1 cellular context compared by ENCODE assay signal in the genomic region with DNA sequence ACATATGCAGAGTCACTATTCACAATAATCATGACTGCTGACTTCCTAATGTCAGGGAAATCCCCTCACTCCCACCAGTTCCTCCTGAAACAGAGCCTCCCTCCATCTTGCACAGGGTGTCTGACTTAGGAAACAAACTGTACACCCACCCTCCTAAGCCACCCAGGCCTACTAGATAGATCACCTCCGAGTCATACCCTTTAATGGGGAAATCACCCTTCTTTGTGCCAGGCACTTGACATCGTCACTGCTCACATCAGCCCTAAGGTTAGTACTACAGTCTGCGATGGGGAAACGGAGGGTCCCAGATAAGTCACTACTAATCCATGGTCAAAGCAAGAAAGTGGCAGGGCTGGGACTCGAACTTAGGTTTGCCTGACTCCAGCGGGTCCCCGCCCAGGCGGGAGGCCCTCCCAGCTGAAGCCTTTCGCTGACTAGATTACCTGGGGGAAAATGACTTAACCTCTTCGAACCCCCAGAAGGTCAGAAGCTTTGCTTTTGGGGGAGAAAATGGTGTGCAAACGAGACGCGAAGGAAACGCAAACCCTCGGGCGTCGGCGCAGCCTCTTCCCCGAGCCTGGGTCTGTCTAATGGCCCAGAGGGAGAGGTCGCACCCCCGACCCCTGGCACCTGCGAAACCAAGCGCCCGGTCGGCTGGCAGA.
TF ChIP-seq lines count a peak whose summit lies in the region.

No MANE protein-coding gene starts in this region.

TF ChIP-seq in GM12878, 131 proteins besides CTCF, POLR2A, EP300 and RAD21 (continues in another document):
- no peak for TF ChIP-seq RFX5 (IDR thresholded peaks at IDR 0.05; ENCODE audit: low read depth, low read length)
- TF ChIP-seq TCF7 (IDR thresholded peaks at IDR 0.05; ENCODE audit: borderline replicate concordance), result no peak
- no peak for TF ChIP-seq HDAC2 (IDR thresholded peaks at IDR 0.05)
- TF ChIP-seq NFIC (IDR thresholded peaks at IDR 0.05; ENCODE audit: low read depth, low read length), result peak; percentile 79
- no peak for TF ChIP-seq MTA2 (IDR thresholded peaks at IDR 0.05; ENCODE audit: low read depth)
- TF ChIP-seq EED (IDR thresholded peaks at IDR 0.05; ENCODE audit: low read depth), result no peak; the same call in 1 of the 2 replicates
- no peak for TF ChIP-seq NR2C2 (IDR thresholded peaks at IDR 0.05; ENCODE audit: borderline replicate concordance, control insufficient read depth, insufficient read length, low read depth)
- TF ChIP-seq, protein P1, sequence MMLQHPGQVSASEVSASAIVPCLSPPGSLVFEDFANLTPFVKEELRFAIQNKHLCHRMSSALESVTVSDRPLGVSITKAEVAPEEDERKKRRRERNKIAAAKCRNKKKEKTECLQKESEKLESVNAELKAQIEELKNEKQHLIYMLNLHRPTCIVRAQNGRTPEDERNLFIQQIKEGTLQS (IDR thresholded peaks at IDR 0.05; ENCODE audit: borderline replicate concordance, extremely low read depth, low read depth, low read length), result no peak
- TF ChIP-seq, protein P2, sequence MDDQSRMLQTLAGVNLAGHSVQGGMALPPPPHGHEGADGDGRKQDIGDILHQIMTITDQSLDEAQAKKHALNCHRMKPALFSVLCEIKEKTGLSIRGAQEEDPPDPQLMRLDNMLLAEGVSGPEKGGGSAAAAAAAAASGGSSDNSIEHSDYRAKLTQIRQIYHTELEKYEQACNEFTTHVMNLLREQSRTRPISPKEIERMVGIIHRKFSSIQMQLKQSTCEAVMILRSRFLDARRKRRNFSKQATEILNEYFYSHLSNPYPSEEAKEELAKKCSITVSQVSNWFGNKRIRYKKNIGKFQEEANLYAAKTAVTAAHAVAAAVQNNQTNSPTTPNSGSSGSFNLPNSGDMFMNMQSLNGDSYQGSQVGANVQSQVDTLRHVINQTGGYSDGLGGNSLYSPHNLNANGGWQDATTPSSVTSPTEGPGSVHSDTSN (IDR thresholded peaks at IDR 0.05; ENCODE audit: insufficient replicate concordance, low read depth, low read length), result no peak
- TF ChIP-seq NFXL1 (IDR thresholded peaks at IDR 0.05; ENCODE audit: borderline replicate concordance), result no peak
- TF ChIP-seq ETV6 (conservative IDR thresholded peaks at IDR 0.05 in 1 of 2, IDR thresholded peaks at IDR 0.05 in 1 of 2; ENCODE audit: borderline replicate concordance in 1 of 2, low read depth in 1 of 2), result peak in 1 of 2 experiments; percentile 93; a peak in 2 of 4 replicates
- no peak for TF ChIP-seq SMAD5 (IDR thresholded peaks at IDR 0.05; ENCODE audit: low read depth)
- no peak for TF ChIP-seq ZSCAN29 (IDR thresholded peaks at IDR 0.05)
- no peak for TF ChIP-seq ZNF274 (IDR thresholded peaks at IDR 0.05; ENCODE audit: insufficient read depth, insufficient read length)
- no peak for TF ChIP-seq BRCA1 (IDR thresholded peaks at IDR 0.05; ENCODE audit: low read depth, low read length)
- no peak for TF ChIP-seq GATAD2B (conservative IDR thresholded peaks at IDR 0.05; ENCODE audit: low read depth)
- no peak for TF ChIP-seq MXI1 (IDR thresholded peaks at IDR 0.05; ENCODE audit: low read depth, low read length)
- TF ChIP-seq, protein P3, sequence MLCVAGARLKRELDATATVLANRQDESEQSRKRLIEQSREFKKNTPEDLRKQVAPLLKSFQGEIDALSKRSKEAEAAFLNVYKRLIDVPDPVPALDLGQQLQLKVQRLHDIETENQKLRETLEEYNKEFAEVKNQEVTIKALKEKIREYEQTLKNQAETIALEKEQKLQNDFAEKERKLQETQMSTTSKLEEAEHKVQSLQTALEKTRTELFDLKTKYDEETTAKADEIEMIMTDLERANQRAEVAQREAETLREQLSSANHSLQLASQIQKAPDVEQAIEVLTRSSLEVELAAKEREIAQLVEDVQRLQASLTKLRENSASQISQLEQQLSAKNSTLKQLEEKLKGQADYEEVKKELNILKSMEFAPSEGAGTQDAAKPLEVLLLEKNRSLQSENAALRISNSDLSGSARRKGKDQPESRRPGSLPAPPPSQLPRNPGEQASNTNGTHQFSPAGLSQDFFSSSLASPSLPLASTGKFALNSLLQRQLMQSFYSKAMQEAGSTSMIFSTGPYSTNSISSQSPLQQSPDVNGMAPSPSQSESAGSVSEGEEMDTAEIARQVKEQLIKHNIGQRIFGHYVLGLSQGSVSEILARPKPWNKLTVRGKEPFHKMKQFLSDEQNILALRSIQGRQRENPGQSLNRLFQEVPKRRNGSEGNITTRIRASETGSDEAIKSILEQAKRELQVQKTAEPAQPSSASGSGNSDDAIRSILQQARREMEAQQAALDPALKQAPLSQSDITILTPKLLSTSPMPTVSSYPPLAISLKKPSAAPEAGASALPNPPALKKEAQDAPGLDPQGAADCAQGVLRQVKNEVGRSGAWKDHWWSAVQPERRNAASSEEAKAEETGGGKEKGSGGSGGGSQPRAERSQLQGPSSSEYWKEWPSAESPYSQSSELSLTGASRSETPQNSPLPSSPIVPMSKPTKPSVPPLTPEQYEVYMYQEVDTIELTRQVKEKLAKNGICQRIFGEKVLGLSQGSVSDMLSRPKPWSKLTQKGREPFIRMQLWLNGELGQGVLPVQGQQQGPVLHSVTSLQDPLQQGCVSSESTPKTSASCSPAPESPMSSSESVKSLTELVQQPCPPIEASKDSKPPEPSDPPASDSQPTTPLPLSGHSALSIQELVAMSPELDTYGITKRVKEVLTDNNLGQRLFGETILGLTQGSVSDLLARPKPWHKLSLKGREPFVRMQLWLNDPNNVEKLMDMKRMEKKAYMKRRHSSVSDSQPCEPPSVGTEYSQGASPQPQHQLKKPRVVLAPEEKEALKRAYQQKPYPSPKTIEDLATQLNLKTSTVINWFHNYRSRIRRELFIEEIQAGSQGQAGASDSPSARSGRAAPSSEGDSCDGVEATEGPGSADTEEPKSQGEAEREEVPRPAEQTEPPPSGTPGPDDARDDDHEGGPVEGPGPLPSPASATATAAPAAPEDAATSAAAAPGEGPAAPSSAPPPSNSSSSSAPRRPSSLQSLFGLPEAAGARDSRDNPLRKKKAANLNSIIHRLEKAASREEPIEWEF (IDR thresholded peaks at IDR 0.05; ENCODE audit: insufficient replicate concordance, low read depth, low read length), result peak; percentile 46
- peak; percentile 11 for TF ChIP-seq HDAC6 (IDR thresholded peaks at IDR 0.05; ENCODE audit: unreplicated experiment)
- no peak for TF ChIP-seq E2F8 (IDR thresholded peaks at IDR 0.05; ENCODE audit: low read depth, partially characterized antibody)
- no peak for TF ChIP-seq POLR2AphosphoS2 (IDR thresholded peaks at IDR 0.05; ENCODE audit: low read depth, low read length)
- TF ChIP-seq NRF1 (conservative IDR thresholded peaks at IDR 0.05; ENCODE audit: low read depth, low read length), result no peak
- TF ChIP-seq RCOR1 (conservative IDR thresholded peaks at IDR 0.05; ENCODE audit: low read depth, low read length), result no peak
- TF ChIP-seq HCFC1 (IDR thresholded peaks at IDR 0.05; ENCODE audit: low read length), result no peak
- TF ChIP-seq CREB1 (IDR thresholded peaks at IDR 0.05; ENCODE audit: low read depth), result peak; percentile 67
- TF ChIP-seq STAT3 (IDR thresholded peaks at IDR 0.05; ENCODE audit: low read depth, low read length), result no peak
- TF ChIP-seq IRF4 (IDR thresholded peaks at IDR 0.05; ENCODE audit: low read depth, low read length), result peak; percentile 51
- TF ChIP-seq, protein P4, sequence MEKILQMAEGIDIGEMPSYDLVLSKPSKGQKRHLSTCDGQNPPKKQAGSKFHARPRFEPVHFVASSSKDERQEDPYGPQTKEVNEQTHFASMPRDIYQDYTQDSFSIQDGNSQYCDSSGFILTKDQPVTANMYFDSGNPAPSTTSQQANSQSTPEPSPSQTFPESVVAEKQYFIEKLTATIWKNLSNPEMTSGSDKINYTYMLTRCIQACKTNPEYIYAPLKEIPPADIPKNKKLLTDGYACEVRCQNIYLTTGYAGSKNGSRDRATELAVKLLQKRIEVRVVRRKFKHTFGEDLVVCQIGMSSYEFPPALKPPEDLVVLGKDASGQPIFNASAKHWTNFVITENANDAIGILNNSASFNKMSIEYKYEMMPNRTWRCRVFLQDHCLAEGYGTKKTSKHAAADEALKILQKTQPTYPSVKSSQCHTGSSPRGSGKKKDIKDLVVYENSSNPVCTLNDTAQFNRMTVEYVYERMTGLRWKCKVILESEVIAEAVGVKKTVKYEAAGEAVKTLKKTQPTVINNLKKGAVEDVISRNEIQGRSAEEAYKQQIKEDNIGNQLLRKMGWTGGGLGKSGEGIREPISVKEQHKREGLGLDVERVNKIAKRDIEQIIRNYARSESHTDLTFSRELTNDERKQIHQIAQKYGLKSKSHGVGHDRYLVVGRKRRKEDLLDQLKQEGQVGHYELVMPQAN (conservative IDR thresholded peaks at IDR 0.05), result peak; percentile 20; the same call in 1 of the 2 replicates
- no peak; the same call in 1 of the 2 replicates for TF ChIP-seq BCL11A (IDR thresholded peaks at IDR 0.05; ENCODE audit: low read depth, low read length)
- TF ChIP-seq CHD1 (IDR thresholded peaks at IDR 0.05; ENCODE audit: low read depth, low read length), result peak; percentile 84; the same call in 1 of the 2 replicates
- no peak for TF ChIP-seq USF2 (IDR thresholded peaks at IDR 0.05; ENCODE audit: borderline replicate concordance, low read depth, low read length)
- TF ChIP-seq CEBPZ (IDR thresholded peaks at IDR 0.05; ENCODE audit: low read depth, low read length), result no peak
- TF ChIP-seq, protein P5, sequence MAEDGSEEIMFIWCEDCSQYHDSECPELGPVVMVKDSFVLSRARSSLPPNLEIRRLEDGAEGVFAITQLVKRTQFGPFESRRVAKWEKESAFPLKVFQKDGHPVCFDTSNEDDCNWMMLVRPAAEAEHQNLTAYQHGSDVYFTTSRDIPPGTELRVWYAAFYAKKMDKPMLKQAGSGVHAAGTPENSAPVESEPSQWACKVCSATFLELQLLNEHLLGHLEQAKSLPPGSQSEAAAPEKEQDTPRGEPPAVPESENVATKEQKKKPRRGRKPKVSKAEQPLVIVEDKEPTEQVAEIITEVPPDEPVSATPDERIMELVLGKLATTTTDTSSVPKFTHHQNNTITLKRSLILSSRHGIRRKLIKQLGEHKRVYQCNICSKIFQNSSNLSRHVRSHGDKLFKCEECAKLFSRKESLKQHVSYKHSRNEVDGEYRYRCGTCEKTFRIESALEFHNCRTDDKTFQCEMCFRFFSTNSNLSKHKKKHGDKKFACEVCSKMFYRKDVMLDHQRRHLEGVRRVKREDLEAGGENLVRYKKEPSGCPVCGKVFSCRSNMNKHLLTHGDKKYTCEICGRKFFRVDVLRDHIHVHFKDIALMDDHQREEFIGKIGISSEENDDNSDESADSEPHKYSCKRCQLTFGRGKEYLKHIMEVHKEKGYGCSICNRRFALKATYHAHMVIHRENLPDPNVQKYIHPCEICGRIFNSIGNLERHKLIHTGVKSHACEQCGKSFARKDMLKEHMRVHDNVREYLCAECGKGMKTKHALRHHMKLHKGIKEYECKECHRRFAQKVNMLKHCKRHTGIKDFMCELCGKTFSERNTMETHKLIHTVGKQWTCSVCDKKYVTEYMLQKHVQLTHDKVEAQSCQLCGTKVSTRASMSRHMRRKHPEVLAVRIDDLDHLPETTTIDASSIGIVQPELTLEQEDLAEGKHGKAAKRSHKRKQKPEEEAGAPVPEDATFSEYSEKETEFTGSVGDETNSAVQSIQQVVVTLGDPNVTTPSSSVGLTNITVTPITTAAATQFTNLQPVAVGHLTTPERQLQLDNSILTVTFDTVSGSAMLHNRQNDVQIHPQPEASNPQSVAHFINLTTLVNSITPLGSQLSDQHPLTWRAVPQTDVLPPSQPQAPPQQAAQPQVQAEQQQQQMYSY (CRISPR knock-in tag; IDR thresholded peaks at IDR 0.05), result no peak
